ENCODE assay signal across 23 cellular contexts in the genomic region with DNA sequence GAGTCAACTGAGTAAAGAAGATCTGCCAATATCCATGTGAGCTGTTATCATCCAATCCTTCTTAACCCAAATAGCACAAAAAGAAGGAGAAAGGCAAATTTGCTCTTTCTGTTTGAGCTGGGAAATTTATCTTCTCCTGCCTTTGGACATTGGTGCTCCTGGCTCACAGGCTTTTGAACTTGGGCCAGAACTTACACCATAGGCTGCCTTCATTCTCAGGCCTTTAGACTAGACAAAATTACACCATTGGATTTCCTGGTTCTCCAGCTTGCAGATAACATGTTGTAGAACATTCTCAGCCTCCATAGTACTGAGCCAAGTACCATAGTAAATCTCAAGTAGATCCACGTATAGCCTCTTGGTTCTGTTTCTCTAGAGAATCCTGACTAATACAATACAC.
"Had no signal": no experiment of that assay in that cellular context is flagged by ENCODE, and none has a peak within 500 bp of the region (broad histone marks: within the 10 kb centered on the region; RNA-seq: fewer than 3 reads in every experiment).

No MANE protein-coding gene starts in this region.

- FAIRE-seq: HTR-8/SVneo, K562 had no signal

- ATAC-seq: K562, Panc1, PC-3 had no signal

- H3K9me3 ChIP-seq: SK-N-SH had no signal

- DNase-seq: Kasumi-1; MM.1S; NCI-H1092 treated with DMSO at 0.1 percent for 48 hours; NCI-H1436 treated with DMSO at 0.1 percent for 48 hours; NCI-H1694; NCI-H187 treated with DMSO at 0.1 percent for 48 hours; NCI-H2171 treated with DMSO at 0.1 percent for 48 hours; NCI-H345; NCI-H446 treated with DMSO at 0.1 percent for 48 hours; NCI-H510A treated with DMSO at 0.1 percent for 48 hours; NCI-H526; NCI-H748 treated with DMSO at 0.1 percent for 48 hours; NK-92 treated with Interleukin-12 subunit alpha and Interleukin-12 subunit beta, amount 100 ng/mL, for 24 hours; PC-3; SHP77; SK-N-SH; SW 1271 had no signal

- H3K4me3 ChIP-seq: K562 had no signal

- H3K27ac ChIP-seq: HL-60, KMS-11, RWPE1 had no signal
